In genomic region chr7:28408105-28408973, GRCh38 we compare ENCODE assay signal across 8 cellular contexts. TPM values are rescaled to one million over a fixed set of nuclear protein-coding genes. Genes with fewer than 3 reads are reported as not detected.
A peak's percentile ranks its signal among the peaks of the same experiment; 100 is the strongest.
DNase-seq lines count a peak whose midpoint lies in the region; ATAC-seq, FAIRE-seq and TF ChIP-seq lines count a peak whose summit lies in the region.

No MANE protein-coding gene starts in this region.

- H3K23me2 ChIP-seq in H1 (ENCODE audit: low read depth, low read length): peaks cover 26% of the 10 kb centered on the region

- H4K8ac ChIP-seq in H1 (ENCODE audit: extremely low read depth, insufficient read depth, low read length): no peak overlapping the region

- no peak overlapping the region for H2AK5ac ChIP-seq in H1 (ENCODE audit: low read depth, low read length)

- H3K79me1 ChIP-seq in H1 (ENCODE audit: low read depth, low read length): no peaks in the 10 kb centered on the region

- H2BK15ac ChIP-seq in H1 (ENCODE audit: low read length): no peak overlapping the region

- H3K9ac ChIP-seq in H1 (replicated peaks in 1 of 4; ENCODE audit: extremely low read depth in 1 of 4, low read depth in 3 of 4, low read length in 3 of 4): 0 out of 7 replicates have a peak overlapping the region, but pooled peaks of 1 of the 4 experiments have one; percentile 7

- H3K56ac ChIP-seq in H1 (replicated peaks; ENCODE audit: insufficient read length, low read depth, low read length): no peak overlapping the region

- intact Hi-C loops in Right ventricle myocardium inferior (cut with DNase I): loop anchor here (5.0 kb wide), 1 partner anchor 279 kb away; no protein-coding TSS in a partner anchor
- intact Hi-C loops in cardiac septum (cut with DNase I): loop anchor here (2.0 to 5.0 kb wide), 2 partner anchors 124 to 278 kb away; no protein-coding TSS in a partner anchor
- intact Hi-C loops in vagina (cut with DNase I): no loop called here

- H3K4ac ChIP-seq in H1 (replicated peaks; ENCODE audit: insufficient read length, low read depth, low read length): no peak overlapping the region

- no peak overlapping the region for H4K5ac ChIP-seq in H1 (ENCODE audit: insufficient read length, low read depth, low read length)

- no peak for TF ChIP-seq RAD21 in H1 (IDR thresholded peaks at IDR 0.05 in 1 of 2, conservative IDR thresholded peaks at IDR 0.05 in 1 of 2; ENCODE audit: low read depth in 2 of 2, low read length in 2 of 2)

- DNase-seq in Right ventricle myocardium inferior (ENCODE audit: missing footprints): no peak
- no peak for DNase-seq in cardiac septum (ENCODE audit: low spot score)
- DNase-seq in H1 (ENCODE audit: low read depth in 1 of 2, low spot score in 2 of 2): peak in 1 of 2 experiments; percentile 64
- DNase-seq in myocyte (ENCODE audit: low read depth): peak; percentile 52
- DNase-seq in vagina (ENCODE audit: extremely low spot score in 2 of 2): peak in 1 of 2 donors; percentile 97
- no peak for DNase-seq in NCI-H2081 (lab: John Stamatoyannopoulos, UW)

- no peak overlapping the region for H2BK20ac ChIP-seq in H1 (ENCODE audit: low read length)

- H3K27me3 ChIP-seq in H1 (replicated peaks in 1 of 4; ENCODE audit: control insufficient read depth in 3 of 4, extremely low read depth in 1 of 4, insufficient read depth in 3 of 4, low read length in 3 of 4) (peaks cover 19 to 55% (median 43%) of the 10 kb centered on the region in 4 experiments), vagina (no peaks in the 10 kb centered on the region)

- no peak for TF ChIP-seq CTCF in H1 (IDR thresholded peaks at IDR 0.05; ENCODE audit: control extremely low read depth in 1 of 3, insufficient read depth in 1 of 3, low read depth in 1 of 3, low read length in 3 of 3)
- no peak for TF ChIP-seq CTCF in vagina (IDR thresholded peaks at IDR 0.05)

- no peak for TF ChIP-seq EP300 in H1 (IDR thresholded peaks at IDR 0.05; ENCODE audit: borderline replicate concordance in 1 of 2, low read depth in 2 of 2, low read length in 2 of 2)

- no peak overlapping the region for H3K23ac ChIP-seq in H1 (ENCODE audit: insufficient read length)

- CTCF ChIA-PET in H1 (lab: Charles Lee; ENCODE audit: partially characterized antibody): interaction anchor here (0.5 to 2.0 kb wide), 3 partner anchors 8 to 218 kb away, joined by 3 to 9 read pairs (median 4); no protein-coding TSS in a partner anchor

- no peak overlapping the region for H3K14ac ChIP-seq in H1 (ENCODE audit: insufficient read length)

- TF ChIP-seq POLR2A in H1 (IDR thresholded peaks at IDR 0.05; ENCODE audit: control extremely low read depth in 1 of 2, low read depth in 2 of 2, low read length in 2 of 2) (no peak; a peak in 1 of 3 replicates), vagina (IDR thresholded peaks at IDR 0.05) (no peak)

- FAIRE-seq in H1 (lab: Jason Lieb, UNC): no peak

- ATAC-seq in Right ventricle myocardium inferior: peak; percentile 21
- no peak for ATAC-seq in GM18520 (IDR thresholded peaks at IDR 0.05; ENCODE audit: unreplicated experiment)
- no peak for ATAC-seq in GM19463 (IDR thresholded peaks at IDR 0.05; ENCODE audit: unreplicated experiment)

- no peak overlapping the region for H2BK12ac ChIP-seq in H1 (ENCODE audit: low read depth, low read length)

- no peaks in the 10 kb centered on the region for H3K79me2 ChIP-seq in H1 (ENCODE audit: control insufficient read depth in 1 of 2, insufficient read depth in 2 of 2, low read length in 2 of 2)

- POLR2A ChIA-PET in H1 (lab: Charles Lee; ENCODE audit: partially characterized antibody): interaction anchor here (0.6 to 1.1 kb wide), 2 partner anchors 9 to 550 kb away, joined by 3 to 4 read pairs; partner anchors contain the start of gene TRIL

- 9% methylated on average over 24 of the region's 27 CpGs; no CpG with 5 or more reads in 1 of the 2 experiments for WGBS in H1 (ENCODE audit: extremely low coverage in 1 of 2, insufficient coverage in 1 of 2, insufficient read length in 1 of 2, insufficient replicate concordance in 2 of 2, low coverage in 1 of 2, low lambda C conversion rate in 2 of 2, missing lambda C conversion rate in 1 of 2), 2 experiments

- H3K4me1 ChIP-seq in H1 (replicated peaks in 1 of 4; ENCODE audit: control insufficient read depth in 3 of 4, insufficient read depth in 4 of 4, low read length in 3 of 4): peaks cover 0 to 11% (median 3%) of the 10 kb centered on the region in 4 experiments; a peak in 4 of 7 replicates
- peaks cover 52% of the 10 kb centered on the region for H3K4me1 ChIP-seq in vagina

- no peak overlapping the region for H3K18ac ChIP-seq in H1 (ENCODE audit: extremely low read depth, low read length)

- no peak overlapping the region for H4K91ac ChIP-seq in H1 (replicated peaks; ENCODE audit: insufficient read length, low read length)

- H2BK120ac ChIP-seq in H1 (replicated peaks; ENCODE audit: low read depth, low read length): no peak overlapping the region

- peaks cover 3% of the 10 kb centered on the region in 2 experiments for H4K20me1 ChIP-seq in H1 (replicated peaks in 1 of 2; ENCODE audit: control insufficient read depth in 1 of 2, insufficient read depth in 2 of 2, low read length in 2 of 2)

- no peaks in the 10 kb centered on the region for H3K36me3 ChIP-seq in H1 (ENCODE audit: control insufficient read depth in 2 of 4, insufficient read depth in 4 of 4, low read length in 3 of 4)
- H3K36me3 ChIP-seq in vagina: no peaks in the 10 kb centered on the region

- H3K9me3 ChIP-seq in H1 (ENCODE audit: insufficient read depth in 2 of 2, low read depth in 1 of 2, low read length in 1 of 2): no peaks in the 10 kb centered on the region
- no peaks in the 10 kb centered on the region for H3K9me3 ChIP-seq in vagina

- H3K4me3 ChIP-seq in H1 (ENCODE audit: extremely low read depth in 1 of 4, insufficient read depth in 2 of 4, low read depth in 3 of 4, low read length in 4 of 4) (peak overlapping the region; percentile 51 to 76 (median 65)), vagina (peak overlapping the region; percentile 56 to 60)

- H3K27ac ChIP-seq in H1 (ENCODE audit: low read depth, low read length) (no peak overlapping the region), vagina (peak overlapping the region; percentile 87)

- peak overlapping the region; percentile 29 for H2AFZ ChIP-seq in H1 (ENCODE audit: low read length)

- H2BK5ac ChIP-seq in H1 (ENCODE audit: low read depth, low read length): no peak overlapping the region

- H3K4me2 ChIP-seq in H1 (ENCODE audit: insufficient read depth in 1 of 2, low read depth in 2 of 2, low read length in 2 of 2): peak overlapping the region; percentile 94 to 95

TF ChIP-seq in H1, 55 proteins besides CTCF, POLR2A, EP300 and RAD21 (continues in another document):
- TF ChIP-seq RXRA (IDR thresholded peaks at IDR 0.05; ENCODE audit: insufficient read depth, low read depth, low read length) (no peak), SP2 (IDR thresholded peaks at IDR 0.05; ENCODE audit: low read length) (no peak), BRCA1 (IDR thresholded peaks at IDR 0.05; ENCODE audit: low read depth, low read length) (no peak), MAFK (IDR thresholded peaks at IDR 0.05; ENCODE audit: low read depth, low read length) (no peak), E2F6 (IDR thresholded peaks at IDR 0.05) (peak; percentile 93), HDAC6 (IDR thresholded peaks at IDR 0.05; ENCODE audit: low read depth, low read length) (no peak), JUND (IDR thresholded peaks at IDR 0.05; ENCODE audit: low read length) (no peak), KDM5A (IDR thresholded peaks at IDR 0.05; ENCODE audit: low read length) (no peak), HDAC2 (IDR thresholded peaks at IDR 0.05; ENCODE audit: borderline replicate concordance in 1 of 2, low read depth in 2 of 2, low read length in 2 of 2) (0 out of 4 replicates have a peak, but pooled peaks of 1 of the 2 experiments have one; percentile 79), KDM1A (IDR thresholded peaks at IDR 0.05; ENCODE audit: borderline replicate concordance, low read length) (no peak), SUZ12 (IDR thresholded peaks at IDR 0.05; ENCODE audit: low read length) (no peak), CHD2 (IDR thresholded peaks at IDR 0.05; ENCODE audit: low read length) (no peak), NRF1 (IDR thresholded peaks at IDR 0.05; ENCODE audit: low read depth, low read length) (no peak), SIN3A (conservative IDR thresholded peaks at IDR 0.05 in 1 of 2, IDR thresholded peaks at IDR 0.05 in 1 of 2; ENCODE audit: low read depth in 1 of 2, low read length in 2 of 2) (no peak), MAX (IDR thresholded peaks at IDR 0.05) (peak; percentile 93), BACH1 (IDR thresholded peaks at IDR 0.05; ENCODE audit: low read length) (no peak), POU5F1 (IDR thresholded peaks at IDR 0.05; ENCODE audit: low read depth, low read length) (no peak), CREB1 (IDR thresholded peaks at IDR 0.05) (0 out of 2 replicates have a peak, but pooled peaks have one; percentile 23), KDM4A (IDR thresholded peaks at IDR 0.05; ENCODE audit: low read depth, low read length, severe bottlenecking) (peak; percentile 53), NANOG (IDR thresholded peaks at IDR 0.05; ENCODE audit: insufficient read depth, low read depth, low read length, poor library complexity, severe bottlenecking) (no peak), SP1 (IDR thresholded peaks at IDR 0.05; ENCODE audit: low read depth, low read length) (0 out of 2 replicates have a peak, but pooled peaks have one; percentile 6)

RNA-seq across cellular contexts. Expression of gene CREB5, which starts 4.0 kb away (rescaled TPM):
- total RNA-seq in Right ventricle myocardium inferior (4.8 TPM), cardiac septum (43.1 TPM), myocyte (3.7 and 4.0 TPM in 2 replicates), vagina (23.1 TPM)
- total RNA-seq in H1 (2021; fragmentation: NEBNext Ultra II Directional; extraction: Animal tissue kit (Norgen Biotek cat#: 25700)): 2.6 and 2.7 TPM in 2 replicates
- polyA plus RNA-seq in H1 (2011; rRNA removed): 2.4 and 4.4 TPM in 2 replicates
- polyA plus RNA-seq in H1 (2011; cell fraction: cytosol; rRNA removed): 2.0 TPM
- polyA plus RNA-seq in H1 (2011; cell fraction: nucleus; rRNA removed): 4.6 TPM
- polyA plus RNA-seq in H1 (2012, experiment 1 of 2): 0.23 to 1.2 TPM (median 1.0 TPM) in 4 replicates
- 0.29 TPM for polyA plus RNA-seq in H1 (2012, experiment 2 of 2)
- polyA plus RNA-seq in H1 (2013, experiment 1 of 2): 3.0 TPM
- polyA plus RNA-seq in H1 (2013, experiment 2 of 2): 2.4 TPM
- 2.3 and 3.2 TPM in 2 replicates for polyA minus RNA-seq in H1 (2011; rRNA and poly(A)+ RNA removed)
- polyA minus RNA-seq in H1 (2011; cell fraction: cytosol; rRNA and poly(A)+ RNA removed): 1.5 TPM
- 12.9 TPM for polyA minus RNA-seq in H1 (2011; cell fraction: nucleus; rRNA and poly(A)+ RNA removed)
- polyA plus RNA-seq in myocyte (2012): 1.7 TPM
